33 cellular contexts compared by ENCODE assay signal in genomic region chr14:102346645-102347044, GRCh38.
"Had no signal": no experiment of that assay in that cellular context is flagged by ENCODE, and none has a peak within 500 bp of the region (broad histone marks: within the 10 kb centered on the region; RNA-seq: fewer than 3 reads in every experiment).

No MANE protein-coding gene starts in this region.

- H3K27me3 ChIP-seq: adrenal gland, ascending aorta, breast epithelium, cardiac muscle cell, colonic mucosa, esophagus muscularis mucosa, foreskin keratinocyte, gastrocnemius medialis had no signal

- H3K36me3 ChIP-seq: breast epithelium had no signal

- H3K27me3 Mint-ChIP-seq: activated B cell treated with CpG ODN at 0.5 μM for 24 hours; activated CD8-positive, alpha-beta T cell treated with anti-CD3 and anti-CD28 coated beads for 36 hours; activated naive CD4-positive, alpha-beta T cell treated with anti-CD3 and anti-CD28 coated beads, Interleukin-2, amount 50 U/mL, for 24 hours; activated naive CD8-positive, alpha-beta T cell treated with anti-CD3 and anti-CD28 coated beads for 36 hours; activated naive CD8-positive, alpha-beta T cell treated with anti-CD3 and anti-CD28 coated beads, Interleukin-2, amount 50 U/mL, for 24 hours; activated T-helper 17 cell treated with anti-CD3 and anti-CD28 coated beads, Interleukin-2, amount 50 U/mL, for 72 hours; brain; central memory CD8-positive, alpha-beta T cell; effector memory CD8-positive, alpha-beta T cell; T-cell had no signal

- H3K9me3 Mint-ChIP-seq: activated B cell treated with CpG ODN at 0.5 μM for 24 hours; activated CD8-positive, alpha-beta T cell treated with anti-CD3 and anti-CD28 coated beads for 36 hours; activated naive CD4-positive, alpha-beta T cell treated with anti-CD3 and anti-CD28 coated beads, Interleukin-2, amount 50 U/mL, for 24 hours; activated naive CD8-positive, alpha-beta T cell treated with anti-CD3 and anti-CD28 coated beads for 36 hours; activated naive CD8-positive, alpha-beta T cell treated with anti-CD3 and anti-CD28 coated beads, Interleukin-2, amount 50 U/mL, for 24 hours; activated T-cell treated with anti-CD3 and anti-CD28 coated beads, Interleukin-2, amount 50 U/mL, for 4 hours; activated T-helper 17 cell treated with anti-CD3 and anti-CD28 coated beads, Interleukin-2, amount 50 U/mL, for 72 hours; brain; central memory CD8-positive, alpha-beta T cell; effector memory CD8-positive, alpha-beta T cell; T-cell; T-helper 1 cell treated with Interleukin-12 subunit alpha and Interleukin-12 subunit beta and Interleukin-4 antibody, amounts not matched to agents 30 μg/mL and 1 μg/mL, for 36 hours had no signal

- H3K4me1 ChIP-seq: adrenal gland, ascending aorta, breast epithelium, colonic mucosa, foreskin keratinocyte, gastrocnemius medialis had no signal

- H3K4me3 Mint-ChIP-seq: activated B cell treated with CpG ODN at 0.5 μM for 24 hours; activated CD8-positive, alpha-beta T cell treated with anti-CD3 and anti-CD28 coated beads for 36 hours; activated naive CD4-positive, alpha-beta T cell treated with anti-CD3 and anti-CD28 coated beads, Interleukin-2, amount 50 U/mL, for 24 hours; activated naive CD8-positive, alpha-beta T cell treated with anti-CD3 and anti-CD28 coated beads for 36 hours; activated naive CD8-positive, alpha-beta T cell treated with anti-CD3 and anti-CD28 coated beads, Interleukin-2, amount 50 U/mL, for 24 hours; activated T-cell treated with anti-CD3 and anti-CD28 coated beads, Interleukin-2, amount 50 U/mL, for 4 hours; activated T-helper 17 cell treated with anti-CD3 and anti-CD28 coated beads, Interleukin-2, amount 50 U/mL, for 72 hours; brain; central memory CD8-positive, alpha-beta T cell; effector memory CD8-positive, alpha-beta T cell; T-cell; T-helper 1 cell treated with Interleukin-12 subunit alpha and Interleukin-12 subunit beta and Interleukin-4 antibody, amounts not matched to agents 30 μg/mL and 1 μg/mL, for 36 hours had no signal

- H3K9me3 ChIP-seq: adrenal gland, ascending aorta, breast epithelium, colonic mucosa, esophagus muscularis mucosa, gastrocnemius medialis had no signal

- DNase-seq: activated B cell treated with CpG ODN at 0.5 μM for 24 hours; activated CD4-positive, alpha-beta T cell treated with anti-CD3 and anti-CD28 coated beads for 48 hours; activated CD4-positive, alpha-beta T cell treated with anti-CD3 and anti-CD28 coated beads, Interleukin-2, amount 50 U/mL, for 1 hour; activated CD4-positive, alpha-beta T cell treated with anti-CD3 and anti-CD28 coated beads, Interleukin-2, amount 50 U/mL, for 48 hours; activated CD8-positive, alpha-beta memory T cell treated with anti-CD3 and anti-CD28 coated beads for 24 hours; activated CD8-positive, alpha-beta T cell treated with anti-CD3 and anti-CD28 coated beads for 36 hours; activated effector memory CD4-positive, alpha-beta T cell treated with Interleukin-2 at 50 U/mL for 16 hours; activated gamma-delta T cell treated with Interleukin-2 at 50 U/mL for 16 hours; activated naive CD4-positive, alpha-beta T cell treated with Interleukin-2 at 50 U/mL for 16 hours; activated naive CD8-positive, alpha-beta T cell treated with anti-CD3 and anti-CD28 coated beads for 36 hours; activated naive CD8-positive, alpha-beta T cell treated with anti-CD3 and anti-CD28 coated beads, Interleukin-2, amount 50 U/mL, for 24 hours; activated T-cell treated with anti-CD3 and anti-CD28 coated beads, Interleukin-2, amount 50 U/mL, for 4 hours; adrenal gland; amygdala; colonic mucosa; effector memory CD8-positive, alpha-beta T cell; erythroblast; foreskin keratinocyte; gastrocnemius medialis; SW 1271; T-cell; T-helper 9 cell; WERI-Rb-1 had no signal

- H3K27ac ChIP-seq: adrenal gland, ascending aorta, breast epithelium, cardiac muscle cell, colonic mucosa, esophagus muscularis mucosa, foreskin keratinocyte, gastrocnemius medialis, WERI-Rb-1 had no signal

- H3K4me1 Mint-ChIP-seq: activated B cell treated with CpG ODN at 0.5 μM for 24 hours; activated naive CD4-positive, alpha-beta T cell treated with anti-CD3 and anti-CD28 coated beads, Interleukin-2, amount 50 U/mL, for 24 hours; activated naive CD8-positive, alpha-beta T cell treated with anti-CD3 and anti-CD28 coated beads for 36 hours; activated naive CD8-positive, alpha-beta T cell treated with anti-CD3 and anti-CD28 coated beads, Interleukin-2, amount 50 U/mL, for 24 hours; activated T-helper 17 cell treated with anti-CD3 and anti-CD28 coated beads, Interleukin-2, amount 50 U/mL, for 72 hours; brain; central memory CD8-positive, alpha-beta T cell; T-cell had no signal

- ATAC-seq: activated CD4-positive, CD25-positive, alpha-beta regulatory T cell treated with anti-CD3 and anti-CD28 coated beads, Interleukin-2, amount 50 U/mL, for 24 hours; activated CD8-positive, alpha-beta T cell treated with anti-CD3 and anti-CD28 coated beads for 36 hours; activated naive CD8-positive, alpha-beta T cell treated with anti-CD3 and anti-CD28 coated beads, Interleukin-2, amount 50 U/mL, for 24 hours; activated T-cell treated with anti-CD3 and anti-CD28 coated beads, Interleukin-2, amount 50 U/mL, for 4 hours; activated T-helper 17 cell treated with anti-CD3 and anti-CD28 coated beads, Interleukin-2, amount 50 U/mL, for 72 hours; effector memory CD8-positive, alpha-beta T cell; foreskin keratinocyte; gastrocnemius medialis; T-cell had no signal

- H3K27ac Mint-ChIP-seq: activated B cell treated with CpG ODN at 0.5 μM for 24 hours; activated CD8-positive, alpha-beta T cell treated with anti-CD3 and anti-CD28 coated beads for 36 hours; activated naive CD4-positive, alpha-beta T cell treated with anti-CD3 and anti-CD28 coated beads, Interleukin-2, amount 50 U/mL, for 24 hours; activated naive CD8-positive, alpha-beta T cell treated with anti-CD3 and anti-CD28 coated beads for 36 hours; activated naive CD8-positive, alpha-beta T cell treated with anti-CD3 and anti-CD28 coated beads, Interleukin-2, amount 50 U/mL, for 24 hours; activated T-helper 17 cell treated with anti-CD3 and anti-CD28 coated beads, Interleukin-2, amount 50 U/mL, for 72 hours; brain; T-cell; T-helper 1 cell treated with Interleukin-12 subunit alpha and Interleukin-12 subunit beta and Interleukin-4 antibody, amounts not matched to agents 30 μg/mL and 1 μg/mL, for 36 hours had no signal

- H3K4me3 ChIP-seq: adrenal gland, ascending aorta, breast epithelium, cardiac muscle cell, colonic mucosa, esophagus muscularis mucosa, gastrocnemius medialis had no signal
